In the genomic region with DNA sequence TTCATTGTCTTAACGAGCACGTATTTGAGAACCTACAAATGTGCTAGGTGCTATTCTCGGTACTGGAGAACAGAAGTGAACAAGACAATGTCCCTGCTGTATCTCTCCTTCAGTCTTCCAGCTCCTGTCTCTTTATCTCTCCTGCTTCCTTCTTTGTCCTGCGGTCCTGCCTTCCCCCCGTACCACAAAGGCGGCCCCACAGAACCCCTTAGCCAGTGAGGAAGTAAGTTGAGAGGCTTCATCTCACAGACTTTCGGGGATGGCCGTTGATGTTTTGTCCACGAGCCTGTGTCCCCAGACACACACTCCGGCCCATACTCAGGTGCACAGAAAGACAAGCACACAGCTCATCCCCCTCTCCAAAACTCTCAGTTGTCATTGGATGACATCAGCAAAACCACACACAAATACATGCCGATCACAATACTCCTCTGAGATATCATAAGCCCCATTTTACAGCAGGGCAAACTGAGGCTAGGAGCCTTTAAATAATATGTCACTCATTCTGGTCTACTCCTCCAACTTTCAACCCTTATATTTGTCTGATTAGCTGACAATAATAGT, we compare ENCODE assay signal across 1 cellular context.
TF ChIP-seq lines count a peak whose summit lies in the region.

No MANE protein-coding gene starts in this region.

TF ChIP-seq in K562, 482 proteins besides CTCF, POLR2A, EP300 and RAD21 (continued from another document and continues in another):
- TF ChIP-seq, protein P1, sequence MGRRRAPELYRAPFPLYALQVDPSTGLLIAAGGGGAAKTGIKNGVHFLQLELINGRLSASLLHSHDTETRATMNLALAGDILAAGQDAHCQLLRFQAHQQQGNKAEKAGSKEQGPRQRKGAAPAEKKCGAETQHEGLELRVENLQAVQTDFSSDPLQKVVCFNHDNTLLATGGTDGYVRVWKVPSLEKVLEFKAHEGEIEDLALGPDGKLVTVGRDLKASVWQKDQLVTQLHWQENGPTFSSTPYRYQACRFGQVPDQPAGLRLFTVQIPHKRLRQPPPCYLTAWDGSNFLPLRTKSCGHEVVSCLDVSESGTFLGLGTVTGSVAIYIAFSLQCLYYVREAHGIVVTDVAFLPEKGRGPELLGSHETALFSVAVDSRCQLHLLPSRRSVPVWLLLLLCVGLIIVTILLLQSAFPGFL (CRISPR knock-in tag; IDR thresholded peaks at IDR 0.05), result no peak
- no peak for TF ChIP-seq KDM2B (CRISPR knock-in tag; IDR thresholded peaks at IDR 0.05)
- TF ChIP-seq RBM22 (IDR thresholded peaks at IDR 0.05; ENCODE audit: low read depth, low read length, poor library complexity, severe bottlenecking), result no peak
- TF ChIP-seq HNRNPL (IDR thresholded peaks at IDR 0.05; ENCODE audit: low read depth, low read length), result no peak
- no peak for TF ChIP-seq MTA2 (IDR thresholded peaks at IDR 0.05; ENCODE audit: low read depth)
- no peak for TF ChIP-seq CHD1 (IDR thresholded peaks at IDR 0.05; ENCODE audit: low read length)
- TF ChIP-seq TRIM25 (IDR thresholded peaks at IDR 0.05; ENCODE audit: borderline replicate concordance), result no peak
- peak; percentile 96 for TF ChIP-seq HDGF (IDR thresholded peaks at IDR 0.05)
- no peak for TF ChIP-seq BHLHE40 (IDR thresholded peaks at IDR 0.05; ENCODE audit: low read length)
- TF ChIP-seq BCOR (IDR thresholded peaks at IDR 0.05), result peak; percentile 100
- TF ChIP-seq, protein P2, sequence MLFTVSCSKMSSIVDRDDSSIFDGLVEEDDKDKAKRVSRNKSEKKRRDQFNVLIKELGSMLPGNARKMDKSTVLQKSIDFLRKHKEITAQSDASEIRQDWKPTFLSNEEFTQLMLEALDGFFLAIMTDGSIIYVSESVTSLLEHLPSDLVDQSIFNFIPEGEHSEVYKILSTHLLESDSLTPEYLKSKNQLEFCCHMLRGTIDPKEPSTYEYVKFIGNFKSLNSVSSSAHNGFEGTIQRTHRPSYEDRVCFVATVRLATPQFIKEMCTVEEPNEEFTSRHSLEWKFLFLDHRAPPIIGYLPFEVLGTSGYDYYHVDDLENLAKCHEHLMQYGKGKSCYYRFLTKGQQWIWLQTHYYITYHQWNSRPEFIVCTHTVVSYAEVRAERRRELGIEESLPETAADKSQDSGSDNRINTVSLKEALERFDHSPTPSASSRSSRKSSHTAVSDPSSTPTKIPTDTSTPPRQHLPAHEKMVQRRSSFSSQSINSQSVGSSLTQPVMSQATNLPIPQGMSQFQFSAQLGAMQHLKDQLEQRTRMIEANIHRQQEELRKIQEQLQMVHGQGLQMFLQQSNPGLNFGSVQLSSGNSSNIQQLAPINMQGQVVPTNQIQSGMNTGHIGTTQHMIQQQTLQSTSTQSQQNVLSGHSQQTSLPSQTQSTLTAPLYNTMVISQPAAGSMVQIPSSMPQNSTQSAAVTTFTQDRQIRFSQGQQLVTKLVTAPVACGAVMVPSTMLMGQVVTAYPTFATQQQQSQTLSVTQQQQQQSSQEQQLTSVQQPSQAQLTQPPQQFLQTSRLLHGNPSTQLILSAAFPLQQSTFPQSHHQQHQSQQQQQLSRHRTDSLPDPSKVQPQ (CRISPR knock-in tag; IDR thresholded peaks at IDR 0.05; ENCODE audit: borderline replicate concordance), result no peak
- TF ChIP-seq RFX7 (CRISPR knock-in tag; IDR thresholded peaks at IDR 0.05), result no peak
- no peak for TF ChIP-seq TBP (optimal IDR thresholded peaks at IDR 0.05; ENCODE audit: low read depth, low read length)
- no peak for TF ChIP-seq TAF9B (IDR thresholded peaks at IDR 0.05; ENCODE audit: partially characterized antibody)
- TF ChIP-seq DPF2 (IDR thresholded peaks at IDR 0.05), result peak; percentile 60; the same call in 1 of the 2 replicates
- 0 out of 2 replicates have a peak, but pooled peaks have one; percentile 12 for TF ChIP-seq MAFG (tag; conservative IDR thresholded peaks at IDR 0.05)
- TF ChIP-seq NCOA4 (IDR thresholded peaks at IDR 0.05; ENCODE audit: partially characterized antibody), result peak; percentile 96
- TF ChIP-seq, protein P3, sequence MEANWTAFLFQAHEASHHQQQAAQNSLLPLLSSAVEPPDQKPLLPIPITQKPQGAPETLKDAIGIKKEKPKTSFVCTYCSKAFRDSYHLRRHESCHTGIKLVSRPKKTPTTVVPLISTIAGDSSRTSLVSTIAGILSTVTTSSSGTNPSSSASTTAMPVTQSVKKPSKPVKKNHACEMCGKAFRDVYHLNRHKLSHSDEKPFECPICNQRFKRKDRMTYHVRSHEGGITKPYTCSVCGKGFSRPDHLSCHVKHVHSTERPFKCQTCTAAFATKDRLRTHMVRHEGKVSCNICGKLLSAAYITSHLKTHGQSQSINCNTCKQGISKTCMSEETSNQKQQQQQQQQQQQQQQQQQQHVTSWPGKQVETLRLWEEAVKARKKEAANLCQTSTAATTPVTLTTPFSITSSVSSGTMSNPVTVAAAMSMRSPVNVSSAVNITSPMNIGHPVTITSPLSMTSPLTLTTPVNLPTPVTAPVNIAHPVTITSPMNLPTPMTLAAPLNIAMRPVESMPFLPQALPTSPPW (CRISPR knock-in tag; IDR thresholded peaks at IDR 0.05), result no peak
- no peak for TF ChIP-seq CAMTA2 (CRISPR knock-in tag; conservative IDR thresholded peaks at IDR 0.05)
- TF ChIP-seq GTF2A2 (tag; IDR thresholded peaks at IDR 0.05), result 0 out of 2 replicates have a peak, but pooled peaks have one; percentile 48
- peak; percentile 80; the same call in 1 of the 2 replicates for TF ChIP-seq XRCC5 (IDR thresholded peaks at IDR 0.05; ENCODE audit: low read depth, low read length)
- TF ChIP-seq ZNF583 (CRISPR knock-in tag; IDR thresholded peaks at IDR 0.05), result no peak
- no peak for TF ChIP-seq SMAD1 (IDR thresholded peaks at IDR 0.05; ENCODE audit: low read depth, low read length, partially characterized antibody)
- TF ChIP-seq YY1 (IDR thresholded peaks at IDR 0.05; ENCODE audit: borderline replicate concordance in 1 of 3, control insufficient read depth in 1 of 3, extremely low read depth in 1 of 3, insufficient read depth in 3 of 3, insufficient read length in 1 of 3, insufficient replicate concordance in 2 of 3, low read depth in 1 of 3, low read length in 2 of 3), result no peak
- no peak for TF ChIP-seq TAF15 (IDR thresholded peaks at IDR 0.05; ENCODE audit: low read depth, low read length)
- no peak for TF ChIP-seq ZNF57 (CRISPR knock-in tag; IDR thresholded peaks at IDR 0.05)
- TF ChIP-seq ZSCAN29 (IDR thresholded peaks at IDR 0.05), result peak; percentile 50; the same call in 1 of the 2 replicates
- peak in 1 of 2 experiments; percentile 22; a peak in 1 of 4 replicates for TF ChIP-seq SIN3A (IDR thresholded peaks at IDR 0.05; ENCODE audit: borderline replicate concordance in 2 of 2, control insufficient read depth in 1 of 2, low read depth in 2 of 2, low read length in 2 of 2)
- TF ChIP-seq RBM25 (IDR thresholded peaks at IDR 0.05; ENCODE audit: low read depth, low read length, severe bottlenecking), result peak; percentile 93
- TF ChIP-seq, protein P4, sequence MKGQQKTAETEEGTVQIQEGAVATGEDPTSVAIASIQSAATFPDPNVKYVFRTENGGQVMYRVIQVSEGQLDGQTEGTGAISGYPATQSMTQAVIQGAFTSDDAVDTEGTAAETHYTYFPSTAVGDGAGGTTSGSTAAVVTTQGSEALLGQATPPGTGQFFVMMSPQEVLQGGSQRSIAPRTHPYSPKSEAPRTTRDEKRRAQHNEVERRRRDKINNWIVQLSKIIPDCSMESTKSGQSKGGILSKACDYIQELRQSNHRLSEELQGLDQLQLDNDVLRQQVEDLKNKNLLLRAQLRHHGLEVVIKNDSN (CRISPR knock-in tag; IDR thresholded peaks at IDR 0.05), result no peak
- TF ChIP-seq SMARCA4 (IDR thresholded peaks at IDR 0.05), result no peak
- no peak for TF ChIP-seq E2F4 (CRISPR knock-in tag; IDR thresholded peaks at IDR 0.05; ENCODE audit: low read depth)
- TF ChIP-seq ZBTB40 (IDR thresholded peaks at IDR 0.05), result no peak
- no peak for TF ChIP-seq ZBTB40 (CRISPR knock-in tag; IDR thresholded peaks at IDR 0.05)
- no peak for TF ChIP-seq PATZ1 (CRISPR knock-in tag; IDR thresholded peaks at IDR 0.05; ENCODE audit: borderline replicate concordance)
- TF ChIP-seq IRF2 (CRISPR knock-in tag; IDR thresholded peaks at IDR 0.05), result no peak
- TF ChIP-seq, protein P5, sequence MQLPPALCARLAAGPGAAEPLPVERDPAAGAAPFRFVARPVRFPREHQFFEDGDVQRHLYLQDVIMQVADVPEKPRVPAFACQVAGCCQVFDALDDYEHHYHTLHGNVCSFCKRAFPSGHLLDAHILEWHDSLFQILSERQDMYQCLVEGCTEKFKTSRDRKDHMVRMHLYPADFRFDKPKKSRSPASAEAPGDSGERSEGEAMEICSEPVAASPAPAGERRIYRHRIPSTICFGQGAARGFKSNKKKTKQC (CRISPR knock-in tag; IDR thresholded peaks at IDR 0.05), result no peak
